1 cellular context compared by ENCODE assay signal in the genomic region with DNA sequence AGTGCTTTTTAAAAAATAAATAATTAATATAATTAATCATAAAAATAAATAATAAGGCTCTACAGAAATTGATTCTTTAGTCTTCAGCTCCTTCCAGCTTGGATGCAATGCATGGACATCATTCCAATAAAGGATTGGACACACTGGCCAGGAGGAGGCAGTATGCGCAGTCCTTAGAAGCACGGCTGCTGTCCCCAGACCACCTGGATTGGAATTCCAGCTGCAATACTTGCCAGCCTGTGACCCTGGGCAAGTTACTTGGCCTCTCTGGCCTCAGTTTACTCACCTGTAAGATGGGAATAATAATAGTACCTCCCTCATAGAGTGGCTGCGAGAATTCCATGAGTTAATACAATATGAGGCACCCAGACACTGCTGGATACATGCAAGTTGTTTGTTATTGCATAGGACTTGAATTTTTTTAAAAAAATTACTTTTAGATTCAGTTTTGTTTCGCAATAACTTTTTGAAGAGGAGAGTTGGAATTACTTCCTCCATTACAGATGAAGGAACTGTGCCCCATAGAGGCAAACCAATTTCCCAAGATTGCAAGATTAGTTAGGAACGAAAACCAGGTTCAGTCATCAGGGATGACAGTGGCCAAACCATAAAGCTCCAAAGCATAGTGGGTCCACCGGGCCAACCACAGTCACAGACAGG.
A peak's percentile ranks its signal among the peaks of the same experiment; 100 is the strongest.
TF ChIP-seq lines count a peak whose summit lies in the region.

No MANE protein-coding gene starts in this region.

TF ChIP-seq in H1, 55 proteins besides CTCF, POLR2A, EP300 and RAD21:
- TF ChIP-seq KDM1A (IDR thresholded peaks at IDR 0.05; ENCODE audit: borderline replicate concordance, low read length), result peak; percentile 78; the same call in 1 of the 2 replicates
- no peak for TF ChIP-seq JUN (IDR thresholded peaks at IDR 0.05; ENCODE audit: low read depth, low read length)
- peak; percentile 14; the same call in 1 of the 2 replicates for TF ChIP-seq CEBPB (IDR thresholded peaks at IDR 0.05; ENCODE audit: low read depth, low read length)
- no peak for TF ChIP-seq JUND (IDR thresholded peaks at IDR 0.05; ENCODE audit: low read length)
